16 cellular contexts compared by ENCODE assay signal in genomic region chr1:206721454-206721853, GRCh38. TPM values are rescaled to one million over a fixed set of nuclear protein-coding genes. Genes with fewer than 3 reads are reported as not detected.
DNase-seq lines count a peak whose midpoint lies in the region; ATAC-seq, FAIRE-seq and TF ChIP-seq lines count a peak whose summit lies in the region.
"Had no signal": no experiment of that assay in that cellular context is flagged by ENCODE, and none has a peak within 500 bp of the region (broad histone marks: within the 10 kb centered on the region; RNA-seq: fewer than 3 reads in every experiment).

No MANE protein-coding gene starts in this region.

- CTCF ChIA-PET in HepG2 (lab: Yijun Ruan, JAX; ENCODE audit: low intra/inter-chr PET ratio, low total read pairs): no interaction called here

- peaks cover 63 to 100% (median 98%) of the 10 kb centered on the region in 11 experiments for H4K20me1 ChIP-seq in BLaER1 treated with 17β-estradiol and CSF1 and Interleukin-3, amounts not matched to agents 10 nM and 100 nM
- peaks cover 26% of the 10 kb centered on the region for H4K20me1 ChIP-seq in HepG2 (ENCODE audit: insufficient read depth, low read length)

- POLR2A ChIA-PET in HepG2 (lab: Yijun Ruan, JAX): no interaction called here

- TF ChIP-seq CTCF in HepG2 (CRISPR knock-in tag; IDR thresholded peaks at IDR 0.05) (no peak), colonic mucosa (IDR thresholded peaks at IDR 0.05) (no peak)

- H3K79me2 ChIP-seq in HepG2 (ENCODE audit: insufficient read depth, low read length): peaks cover 16% of the 10 kb centered on the region

- no peak for TF ChIP-seq RAD21 in HepG2 (CRISPR knock-in tag; IDR thresholded peaks at IDR 0.05)

- H3K4me2 ChIP-seq in BLaER1 treated with 17β-estradiol and CSF1 and Interleukin-3, amounts not matched to agents 10 nM and 100 nM: peak overlapping the region; percentile 13 to 83 (median 42); a peak in 18 of 22 replicates
- no peak overlapping the region; the same call in 1 of the 2 replicates for H3K4me2 ChIP-seq in HepG2 (ENCODE audit: low read depth, low read length)
- H3K4me2 ChIP-seq: PC-9 had no signal

- TF ChIP-seq EP300 in HepG2 (IDR thresholded peaks at IDR 0.05; ENCODE audit: low read depth in 2 of 2, low read length in 2 of 2) (no peak), HepG2 (CRISPR knock-in tag; IDR thresholded peaks at IDR 0.05; ENCODE audit: borderline replicate concordance) (no peak)

- peak overlapping the region in 3 of 11 experiments; percentile 18 to 35 (median 26); a peak in 4 of 22 replicates for H3K27ac ChIP-seq in BLaER1 treated with 17β-estradiol and CSF1 and Interleukin-3, amounts not matched to agents 10 nM and 100 nM
- H3K27ac ChIP-seq in HepG2 (ENCODE audit: extremely low read length, insufficient read depth, low read length): no peak overlapping the region
- H3K27ac ChIP-seq in small intestine (ENCODE audit: low read depth in 1 of 2, low read length in 1 of 2): no peak overlapping the region
- H3K27ac ChIP-seq in colonic mucosa: no peak overlapping the region
- H3K27ac ChIP-seq: PC-9, SK-N-MC had no signal

- H3K9ac ChIP-seq in BLaER1 treated with 17β-estradiol and CSF1 and Interleukin-3, amounts not matched to agents 10 nM and 100 nM: no peak overlapping the region
- H3K9ac ChIP-seq in HepG2 (ENCODE audit: insufficient read depth, low read depth, low read length): no peak overlapping the region
- no peak overlapping the region for H3K9ac ChIP-seq in colonic mucosa (ENCODE audit: low read depth in 2 of 2, low read length in 2 of 2)

- no peak overlapping the region for H3K4me3 ChIP-seq in BLaER1 treated with 17β-estradiol and CSF1 and Interleukin-3, amounts not matched to agents 10 nM and 100 nM
- no peak overlapping the region for H3K4me3 ChIP-seq in HepG2 (replicated peaks in 1 of 3; ENCODE audit: insufficient read depth in 1 of 3, low read depth in 2 of 3, low read length in 3 of 3)
- no peak overlapping the region for H3K4me3 ChIP-seq in small intestine (ENCODE audit: low read depth in 1 of 2, low read length in 2 of 2)
- no peak overlapping the region for H3K4me3 ChIP-seq in colonic mucosa
- H3K4me3 ChIP-seq: HAP-1, PC-9, SK-N-MC had no signal

- BruUV-seq in HepG2 (replicated peaks; lab: Mats Ljungman, UMichigan): no TSS peak

- H3K36me3 ChIP-seq in BLaER1 treated with 17β-estradiol and CSF1 and Interleukin-3, amounts not matched to agents 10 nM and 100 nM: peaks cover 0 to 36% (median 24%) of the 10 kb centered on the region in 11 experiments; a peak in 9 of 22 replicates
- no peaks in the 10 kb centered on the region for H3K36me3 ChIP-seq in HepG2 (replicated peaks in 1 of 2; ENCODE audit: control insufficient read depth in 1 of 2, insufficient read depth in 2 of 2, low read length in 2 of 2)
- H3K36me3 ChIP-seq in small intestine (ENCODE audit: control insufficient read depth in 2 of 2, insufficient read depth in 2 of 2, low read length in 2 of 2): no peaks in the 10 kb centered on the region
- no peaks in the 10 kb centered on the region for H3K36me3 ChIP-seq in colonic mucosa
- H3K36me3 ChIP-seq: HAP-1 had no signal

- peak overlapping the region in 2 of 3 donors; percentile 25 to 78 for H3K27ac Mint-ChIP-seq in IgD-negative memory B cell

- H3K36me3 Mint-ChIP-seq in IgD-negative memory B cell: no peaks in the 10 kb centered on the region

- peaks cover 57 to 73% (median 68%) of the 10 kb centered on the region in 3 donors for H3K4me1 Mint-ChIP-seq in IgD-negative memory B cell

- WGBS in HepG2 (ENCODE audit: low lambda C conversion rate): 72% methylated on average over 1 of the region's 1 CpG
- WGBS in small intestine, 3 donors: 64 to 69% (median 68%) methylated on average over 1 of the region's 1 CpG

- TF ChIP-seq POLR2A in HepG2 (IDR thresholded peaks at IDR 0.05; ENCODE audit: insufficient read depth in 1 of 2, low read depth in 2 of 2, low read length in 2 of 2): no peak

- intact Hi-C loops in HepG2 (cut with micrococcal nuclease; ENCODE audit: unreplicated experiment) (no loop called here), colonic mucosa (cut with DNase I) (loop anchor here (5.0 kb wide), 1 partner anchor 34 kb away; no protein-coding TSS in a partner anchor)

- peak overlapping the region in 1 of 4 donors; percentile 58 for H3K4me3 Mint-ChIP-seq in IgD-negative memory B cell

- no peaks in the 10 kb centered on the region for H3K9me3 Mint-ChIP-seq in IgD-negative memory B cell

- no peaks in the 10 kb centered on the region for H3K27me3 ChIP-seq in BLaER1 treated with 17β-estradiol and CSF1 and Interleukin-3, amounts not matched to agents 10 nM and 100 nM
- no peaks in the 10 kb centered on the region for H3K27me3 ChIP-seq in HepG2 (ENCODE audit: control insufficient read depth in 1 of 2, insufficient read depth in 2 of 2, low read length in 2 of 2)
- H3K27me3 ChIP-seq in small intestine (ENCODE audit: control insufficient read depth in 2 of 2, insufficient read depth in 2 of 2, low read length in 2 of 2): no peaks in the 10 kb centered on the region
- no peaks in the 10 kb centered on the region for H3K27me3 ChIP-seq in colonic mucosa

- DNase-seq in HepG2 (ENCODE audit: low spot score): no peak
- DNase-seq in small intestine: peak; percentile 22
- no peak for DNase-seq in colonic mucosa
- no peak for DNase-seq in CD1c-positive myeloid dendritic cell (ENCODE audit: extremely low spot score)
- DNase-seq: NCI-H1436 treated with DMSO at 0.1 percent for 48 hours, NCI-H2081, NCI-H526, PC-9 had no signal

- no peak for ATAC-seq in HepG2
- no peak for ATAC-seq in GM19035 (IDR thresholded peaks at IDR 0.05; ENCODE audit: unreplicated experiment)

- H3K9me3 ChIP-seq in BLaER1 treated with 17β-estradiol and CSF1 and Interleukin-3, amounts not matched to agents 10 nM and 100 nM (replicated peaks in 1 of 11): no peaks in the 10 kb centered on the region
- H3K9me3 ChIP-seq in HepG2 (ENCODE audit: low read length): no peaks in the 10 kb centered on the region
- no peaks in the 10 kb centered on the region for H3K9me3 ChIP-seq in small intestine (ENCODE audit: control insufficient read depth, low read depth)
- no peaks in the 10 kb centered on the region for H3K9me3 ChIP-seq in colonic mucosa
- H3K9me3 ChIP-seq: HAP-1 had no signal

- H2AFZ ChIP-seq in HepG2 (ENCODE audit: low read length): no peak overlapping the region
- H2AFZ ChIP-seq: PC-9 had no signal

- in situ Hi-C loops in HepG2 (cut with HindIII; ENCODE audit: extremely low pct_ligation_motif_present, low pct_unique_long_range_greater_than_20kb): no loop called here

- no peaks in the 10 kb centered on the region for H3K27me3 Mint-ChIP-seq in IgD-negative memory B cell

- FAIRE-seq in HepG2 (lab: Jason Lieb, UNC) (no peak), small intestine (lab: Jason Lieb, UNC) (no peak)
- FAIRE-seq: GM18507 had no signal

- H3K4me1 ChIP-seq in BLaER1 treated with 17β-estradiol and CSF1 and Interleukin-3, amounts not matched to agents 10 nM and 100 nM: peaks cover 80 to 100% (median 97%) of the 10 kb centered on the region in 10 experiments
- H3K4me1 ChIP-seq in HepG2 (ENCODE audit: insufficient read depth, low read length): peaks cover 30% of the 10 kb centered on the region
- H3K4me1 ChIP-seq in small intestine (ENCODE audit: control insufficient read depth in 2 of 2, insufficient read depth in 1 of 2, low read depth in 1 of 2, low read length in 1 of 2): peaks cover 12 to 28% of the 10 kb centered on the region in 2 donors
- H3K4me1 ChIP-seq in colonic mucosa: peaks cover 7% of the 10 kb centered on the region
- H3K4me1 ChIP-seq: HAP-1 had no signal

RNA-seq across cellular contexts. Expression of gene MAPKAPK2, which starts 36.7 kb away (rescaled TPM):
- polyA plus RNA-seq in IgD-negative memory B cell (4.1 TPM), HepG2 (2011; rRNA removed) (34.0 and 40.1 TPM in 2 replicates), small intestine (10 to 100 TPM; 56.4 to 93.5 (median 85.0) TPM)
- total RNA-seq in HepG2 (2016; rRNA removed; fragmentation: Illumina TruSeq; extraction: Trizol) (14.5 and 16.6 TPM in 2 replicates), colonic mucosa (10 to 100 TPM; 61.4 to 71.1 TPM)
- 11.7 and 13.0 TPM in 2 replicates for total RNA-seq in HepG2 (2016; cell fraction: cytosol; rRNA removed; fragmentation: Illumina TruSeq; extraction: Trizol; ENCODE audit: low read depth)
- total RNA-seq in HepG2 (2016; cell fraction: insoluble cytoplasmic fraction; rRNA removed; fragmentation: Illumina TruSeq; extraction: Trizol): 11.8 and 16.6 TPM in 2 replicates
- 26.9 and 28.5 TPM in 2 replicates for total RNA-seq in HepG2 (2016; cell fraction: membrane; rRNA removed; fragmentation: Illumina TruSeq; extraction: Trizol)
- 15.3 TPM in 2 replicates for total RNA-seq in HepG2 (2016; cell fraction: nucleus; rRNA removed; fragmentation: Illumina TruSeq; extraction: Trizol)
- 28.8 and 30.9 TPM in 2 replicates for polyA plus RNA-seq in HepG2 (2011; cell fraction: cytosol; rRNA removed)
- polyA plus RNA-seq in HepG2 (2011; cell fraction: nucleus; rRNA removed): 60.6 and 63.0 TPM in 2 replicates
- polyA plus RNA-seq in HepG2 (2012): 17.3 and 31.0 TPM in 2 replicates
- polyA plus RNA-seq in HepG2 (2016; cell fraction: cytosol; fragmentation: Illumina TruSeq; extraction: Trizol; ENCODE audit: low read depth): 13.8 and 14.2 TPM in 2 replicates
- 17.8 and 22.4 TPM in 2 replicates for polyA plus RNA-seq in HepG2 (2016; cell fraction: insoluble cytoplasmic fraction; fragmentation: Illumina TruSeq; extraction: Trizol; ENCODE audit: low read depth)
- 32.7 and 35.8 TPM in 2 replicates for polyA plus RNA-seq in HepG2 (2016; cell fraction: membrane; fragmentation: Illumina TruSeq; extraction: Trizol; ENCODE audit: low read depth)
- 41.1 and 43.4 TPM in 2 replicates for polyA plus RNA-seq in HepG2 (2016; cell fraction: nucleus; fragmentation: Illumina TruSeq; extraction: Trizol; ENCODE audit: insufficient read depth, low read depth)
- polyA minus RNA-seq in HepG2 (2011; rRNA and poly(A)+ RNA removed; ENCODE audit: low replicate concordance): 50.0 and 68.4 TPM in 2 replicates
- polyA minus RNA-seq in HepG2 (2011; cell fraction: cytosol; rRNA and poly(A)+ RNA removed): 15.6 and 16.3 TPM in 2 replicates
- polyA minus RNA-seq in HepG2 (2011; cell fraction: nucleus; rRNA and poly(A)+ RNA removed): 24.2 and 25.9 TPM in 2 replicates

RNA-seq across cellular contexts. Expression of gene IL19, which starts 49.1 kb away (rescaled TPM):
- polyA plus RNA-seq in IgD-negative memory B cell (not detected), HepG2 (2011; rRNA removed) (not detected in 2 replicates), small intestine (not detected)
- total RNA-seq in HepG2 (2016; rRNA removed; fragmentation: Illumina TruSeq; extraction: Trizol) (not detected in 2 replicates), colonic mucosa (under 1 TPM in 1 of 2 donors, not detected in 1; 0.40 TPM)
- not detected in 2 replicates for total RNA-seq in HepG2 (2016; cell fraction: cytosol; rRNA removed; fragmentation: Illumina TruSeq; extraction: Trizol; ENCODE audit: low read depth)
- total RNA-seq in HepG2 (2016; cell fraction: insoluble cytoplasmic fraction; rRNA removed; fragmentation: Illumina TruSeq; extraction: Trizol): not detected in 2 replicates
- not detected in 2 replicates for total RNA-seq in HepG2 (2016; cell fraction: membrane; rRNA removed; fragmentation: Illumina TruSeq; extraction: Trizol)
- total RNA-seq in HepG2 (2016; cell fraction: nucleus; rRNA removed; fragmentation: Illumina TruSeq; extraction: Trizol): not detected in 2 replicates
- not detected in 2 replicates for polyA plus RNA-seq in HepG2 (2011; cell fraction: cytosol; rRNA removed)
- polyA plus RNA-seq in HepG2 (2011; cell fraction: nucleus; rRNA removed): not detected in 2 replicates
- not detected in 2 replicates for polyA plus RNA-seq in HepG2 (2012)
- polyA plus RNA-seq in HepG2 (2016; cell fraction: cytosol; fragmentation: Illumina TruSeq; extraction: Trizol; ENCODE audit: low read depth): not detected in 2 replicates
- polyA plus RNA-seq in HepG2 (2016; cell fraction: insoluble cytoplasmic fraction; fragmentation: Illumina TruSeq; extraction: Trizol; ENCODE audit: low read depth): not detected in 2 replicates
- polyA plus RNA-seq in HepG2 (2016; cell fraction: membrane; fragmentation: Illumina TruSeq; extraction: Trizol; ENCODE audit: low read depth): not detected in 2 replicates
- polyA plus RNA-seq in HepG2 (2016; cell fraction: nucleus; fragmentation: Illumina TruSeq; extraction: Trizol; ENCODE audit: insufficient read depth, low read depth): not detected in 2 replicates
- not detected in 2 replicates for polyA minus RNA-seq in HepG2 (2011; rRNA and poly(A)+ RNA removed; ENCODE audit: low replicate concordance)
- not detected in 2 replicates for polyA minus RNA-seq in HepG2 (2011; cell fraction: cytosol; rRNA and poly(A)+ RNA removed)
- not detected in 2 replicates for polyA minus RNA-seq in HepG2 (2011; cell fraction: nucleus; rRNA and poly(A)+ RNA removed)
- total RNA-seq: HT-29, PC-9 had no signal
- polyA plus RNA-seq: BJ had no signal

RNA-seq across cellular contexts. Expression of gene IL10, which starts 50.8 kb away (rescaled TPM):
- polyA plus RNA-seq in IgD-negative memory B cell: 0.56 TPM
- not detected in 2 replicates for total RNA-seq in HepG2 (2016; rRNA removed; fragmentation: Illumina TruSeq; extraction: Trizol)
- total RNA-seq in HepG2 (2016; cell fraction: cytosol; rRNA removed; fragmentation: Illumina TruSeq; extraction: Trizol; ENCODE audit: low read depth): not detected in 2 replicates
- not detected in 2 replicates for total RNA-seq in HepG2 (2016; cell fraction: insoluble cytoplasmic fraction; rRNA removed; fragmentation: Illumina TruSeq; extraction: Trizol)
- not detected in 2 replicates for total RNA-seq in HepG2 (2016; cell fraction: membrane; rRNA removed; fragmentation: Illumina TruSeq; extraction: Trizol)
- not detected in 2 replicates for total RNA-seq in HepG2 (2016; cell fraction: nucleus; rRNA removed; fragmentation: Illumina TruSeq; extraction: Trizol)
- not detected in 2 replicates for polyA plus RNA-seq in HepG2 (2011; rRNA removed)
- not detected in 2 replicates for polyA plus RNA-seq in HepG2 (2011; cell fraction: cytosol; rRNA removed)
- not detected in 2 replicates for polyA plus RNA-seq in HepG2 (2011; cell fraction: nucleus; rRNA removed)
- not detected in 2 replicates for polyA plus RNA-seq in HepG2 (2012)
- not detected in 2 replicates for polyA plus RNA-seq in HepG2 (2016; cell fraction: cytosol; fragmentation: Illumina TruSeq; extraction: Trizol; ENCODE audit: low read depth)
- not detected in 2 replicates for polyA plus RNA-seq in HepG2 (2016; cell fraction: insoluble cytoplasmic fraction; fragmentation: Illumina TruSeq; extraction: Trizol; ENCODE audit: low read depth)
- not detected in 2 replicates for polyA plus RNA-seq in HepG2 (2016; cell fraction: membrane; fragmentation: Illumina TruSeq; extraction: Trizol; ENCODE audit: low read depth)
- not detected in 2 replicates for polyA plus RNA-seq in HepG2 (2016; cell fraction: nucleus; fragmentation: Illumina TruSeq; extraction: Trizol; ENCODE audit: insufficient read depth, low read depth)
- not detected in 2 replicates for polyA minus RNA-seq in HepG2 (2011; rRNA and poly(A)+ RNA removed; ENCODE audit: low replicate concordance)
- polyA minus RNA-seq in HepG2 (2011; cell fraction: cytosol; rRNA and poly(A)+ RNA removed): not detected in 2 replicates
- polyA minus RNA-seq in HepG2 (2011; cell fraction: nucleus; rRNA and poly(A)+ RNA removed): not detected in 2 replicates
- 1 to 10 TPM in 1 of 3 donors, under 1 TPM in 1, not detected in 1; 0.54 to 5.1 TPM for polyA plus RNA-seq in small intestine
- total RNA-seq in colonic mucosa: under 1 TPM; 0.17 to 0.29 TPM
- total RNA-seq: HT-29, PC-9 had no signal
- polyA plus RNA-seq: BJ had no signal
